ENCODE assay signal across 11 cellular contexts in genomic region chr7:82410461-82410860, GRCh38. TPM values are rescaled to one million over a fixed set of nuclear protein-coding genes. Genes with fewer than 3 reads are reported as not detected.
DNase-seq lines count a peak whose midpoint lies in the region; ATAC-seq and TF ChIP-seq lines count a peak whose summit lies in the region.
"Had no signal": no experiment of that assay in that cellular context is flagged by ENCODE, and none has a peak within 500 bp of the region (broad histone marks: within the 10 kb centered on the region; RNA-seq: fewer than 3 reads in every experiment).

No MANE protein-coding gene starts in this region.

- no peaks in the 10 kb centered on the region for H3K36me3 ChIP-seq in heart left ventricle
- H3K36me3 ChIP-seq: upper lobe of left lung had no signal

- peak; percentile 66 to 90 (median 79) for DNase-seq in NCI-H1417 (lab: John Stamatoyannopoulos, UW)
- peak; percentile 48 for DNase-seq in NCI-H774 (lab: John Stamatoyannopoulos, UW)
- DNase-seq in heart left ventricle = peak in 4 of 5 donors; percentile 66 to 76 (median 71)
- DNase-seq in renal cortical epithelial cell (ENCODE audit: low read depth) = peak; percentile 9
- DNase-seq in T1000 (lab: John Stamatoyannopoulos, UW) = no peak
- no peak for DNase-seq in GM10266 (ENCODE audit: extremely low spot score)
- DNase-seq: CD4-positive, alpha-beta T cell; upper lobe of left lung had no signal

- TF ChIP-seq CTCF in heart left ventricle (IDR thresholded peaks at IDR 0.05) (no peak), GM10266 (IDR thresholded peaks at IDR 0.05; ENCODE audit: control insufficient read depth, insufficient read depth, low read depth, missing control alignments) (no peak)

- H3K27ac ChIP-seq in heart left ventricle = peak overlapping the region; percentile 37 to 89 (median 80)
- H3K27ac ChIP-seq: parathyroid adenoma, upper lobe of left lung had no signal

- peaks cover 0 to 4% (median 0%) of the 10 kb centered on the region in 12 donors for H3K9me3 ChIP-seq in heart left ventricle
- H3K9me3 ChIP-seq: upper lobe of left lung had no signal

- peak overlapping the region in 10 of 12 donors; percentile 6 to 48 (median 34) for H3K4me3 ChIP-seq in heart left ventricle
- H3K4me3 ChIP-seq: upper lobe of left lung had no signal

- H3K4me1 ChIP-seq in heart left ventricle = peaks cover 0 to 36% (median 11%) of the 10 kb centered on the region in 12 donors
- H3K4me1 ChIP-seq: parathyroid adenoma, upper lobe of left lung had no signal

- intact Hi-C loops in heart left ventricle (cut with DNase I) = no loop called here

- 46 to 61% (median 57%) methylated on average over 10 of the region's 10 CpGs for WGBS in heart left ventricle, 4 donors

- H3K27me3 ChIP-seq in heart left ventricle = no peaks in the 10 kb centered on the region
- H3K27me3 ChIP-seq: upper lobe of left lung had no signal

- ATAC-seq in heart left ventricle (peak; percentile 91 to 96 (median 92)), GM19455 (IDR thresholded peaks at IDR 0.05; ENCODE audit: unreplicated experiment) (no peak), GM21528 (IDR thresholded peaks at IDR 0.05; ENCODE audit: low FRiP score, unreplicated experiment) (no peak)

- no peak for TF ChIP-seq POLR2A in heart left ventricle (IDR thresholded peaks at IDR 0.05)

RNA-seq across cellular contexts. Expression of gene CACNA2D1, which starts 33.1 kb away (rescaled TPM):
- total RNA-seq in heart left ventricle = 100 to 1,000 TPM in 2 of 9 donors, 10 to 100 TPM in 7; 39.1 to 122 (median 60.9) TPM
- 10 to 100 TPM; 13.5 to 20.9 TPM for polyA plus RNA-seq in heart left ventricle
- total RNA-seq in renal cortical epithelial cell = 14.2 and 15.0 TPM in 2 replicates
- total RNA-seq: CD4-positive, alpha-beta T cell had no signal

Comparison
In these comparisons a context has a peak if more than half of its experiments do, and no peak if none do; other contexts are left out.
1. DNase-seq: peak in NCI-H1417 (3 of 3), NCI-H774 (single experiment), heart left ventricle (4 of 5) and renal cortical epithelial cell (single experiment); none in T1000 (single experiment) and GM10266 (single experiment).
2. ATAC-seq: peak in heart left ventricle (4 of 4); none in GM19455 (single experiment) and GM21528 (single experiment).